Comparison of ENCODE assay signal across 8 cellular contexts in the genomic region with DNA sequence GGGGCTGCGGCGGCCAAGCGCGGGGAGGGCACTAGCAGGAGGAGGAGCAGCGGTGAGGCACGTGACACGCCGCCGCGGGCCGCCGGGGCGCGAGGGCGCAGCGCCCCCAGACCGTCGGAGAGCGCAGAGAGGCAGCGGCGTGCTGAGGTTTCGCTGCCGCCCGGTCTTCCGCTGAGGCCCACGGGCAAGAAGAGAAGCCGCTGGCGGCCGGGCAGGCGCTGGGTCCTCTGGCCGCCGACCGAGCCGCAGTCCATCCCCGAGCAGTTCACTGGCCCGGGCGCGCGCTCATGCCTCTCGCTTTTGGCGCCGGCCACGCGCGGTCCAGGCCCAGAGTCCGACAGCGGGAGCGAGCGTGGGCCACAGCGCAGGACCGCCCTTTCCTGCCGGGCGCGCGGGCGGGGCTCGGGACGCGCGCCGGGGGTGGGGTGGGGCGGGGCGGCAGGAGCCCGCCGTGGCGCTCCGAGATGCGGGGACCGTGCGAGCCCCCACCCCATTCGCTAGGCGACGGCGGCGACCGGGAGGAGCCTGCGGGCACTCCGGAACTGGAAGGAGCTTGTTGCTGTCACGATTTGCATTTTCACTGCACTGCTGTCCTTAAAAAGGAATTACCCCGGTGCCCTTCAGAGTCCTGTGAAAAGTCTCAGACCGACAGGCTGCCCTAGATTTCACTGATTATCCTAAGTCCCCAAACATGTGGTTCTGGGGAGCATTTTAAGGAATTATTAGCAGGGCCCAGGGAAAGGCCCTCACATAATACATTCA. TPM values are rescaled to one million over a fixed set of nuclear protein-coding genes. Genes with fewer than 3 reads are reported as not detected.
DNase-seq lines count a peak whose midpoint lies in the region; ATAC-seq and TF ChIP-seq lines count a peak whose summit lies in the region.

TSS of gene MCUR1 (minus strand) at position 382 of the 762 bp plus-strand sequence. CDS start at position 254, 128 bp downstream.

- peak; percentile 73 for ATAC-seq in GM21526 (IDR thresholded peaks at IDR 0.05; ENCODE audit: low FRiP score, unreplicated experiment)
- peak; percentile 89 to 91 for ATAC-seq in activated T-cell treated with anti-CD3 and anti-CD28 coated beads, Interleukin-2, amount 50 U/mL, for 4 hours

- H3K4me3 ChIP-seq in PC-9 (peak within 1 kb of the TSS; percentile 57), esophagus muscularis mucosa (peak within 1 kb of the TSS; percentile 79 to 96 (median 86)), muscle layer of duodenum (ENCODE audit: low read depth in 1 of 2, low read length in 2 of 2) (peak within 1 kb of the TSS; percentile 78 to 86)

- no peaks in the 10 kb centered on the region for H3K9me3 Mint-ChIP-seq in activated T-cell treated with anti-CD3 and anti-CD28 coated beads, Interleukin-2, amount 50 U/mL, for 4 hours

- H3F3A ChIP-seq in PC-9 (ENCODE audit: insufficient read depth, low read depth) = peaks cover 21% of the 10 kb centered on the region

- H4K20me1 ChIP-seq in PC-9 (ENCODE audit: insufficient read depth) = no peaks in the 10 kb centered on the region

- peak; percentile 97 for DNase-seq in DMS53 (lab: John Stamatoyannopoulos, UW)
- peak; percentile 65 for DNase-seq in HuH-7.5 (ENCODE audit: low spot score)
- DNase-seq in PC-9 = peak; percentile 63 to 89
- peak; percentile 73 for DNase-seq in activated T-cell treated with anti-CD3 and anti-CD28 coated beads, Interleukin-2, amount 50 U/mL, for 4 hours
- peak; percentile 93 for DNase-seq in esophagus muscularis mucosa (ENCODE audit: extremely low spot score)
- DNase-seq in stimulated activated CD8-positive, alpha-beta memory T cell treated with anti-CD3 and anti-CD28 coated beads, Interleukin-7, amount 100 ng/mL, for 24 hours (ENCODE audit: low read depth) = peak; percentile 50

- H3K4me1 ChIP-seq in PC-9 (replicated peaks; ENCODE audit: insufficient read depth) (peaks cover 34% of the 10 kb centered on the region), esophagus muscularis mucosa (peaks cover 35 to 42% (median 39%) of the 10 kb centered on the region in 4 donors), muscle layer of duodenum (ENCODE audit: control insufficient read depth in 1 of 2, insufficient read depth in 2 of 2, low read length in 2 of 2) (peaks cover 11 to 23% of the 10 kb centered on the region in 2 donors)

- H3K9me2 ChIP-seq in PC-9 (ENCODE audit: insufficient read depth) = no peaks in the 10 kb centered on the region

- H2AFZ ChIP-seq in PC-9 = peak within 1 kb of the TSS; percentile 80

- H3K27me3 ChIP-seq in PC-9 (ENCODE audit: insufficient read depth, low read depth) (no peaks in the 10 kb centered on the region), esophagus muscularis mucosa (no peaks in the 10 kb centered on the region), muscle layer of duodenum (ENCODE audit: low read depth, low read length) (no peaks in the 10 kb centered on the region)

- TF ChIP-seq CTCF in PC-9 (conservative IDR thresholded peaks at IDR 0.05) (no peak), esophagus muscularis mucosa (IDR thresholded peaks at IDR 0.05) (peak; percentile 4 to 33 (median 27))

- H3K36me3 Mint-ChIP-seq in activated T-cell treated with anti-CD3 and anti-CD28 coated beads, Interleukin-2, amount 50 U/mL, for 4 hours (ENCODE audit: insufficient read depth) = peaks cover 2% of the 10 kb centered on the region

- H3K9me3 ChIP-seq in PC-9 (ENCODE audit: insufficient read depth, low read depth) = no peaks in the 10 kb centered on the region
- no peaks in the 10 kb centered on the region for H3K9me3 ChIP-seq in esophagus muscularis mucosa
- H3K9me3 ChIP-seq in muscle layer of duodenum (ENCODE audit: control insufficient read depth in 1 of 2, low read length in 2 of 2) = no peaks in the 10 kb centered on the region

- peak within 1 kb of the TSS; percentile 89 for H3K4me3 Mint-ChIP-seq in activated T-cell treated with anti-CD3 and anti-CD28 coated beads, Interleukin-2, amount 50 U/mL, for 4 hours

- H3K27ac ChIP-seq in PC-9 (peak within 1 kb of the TSS; percentile 66), esophagus muscularis mucosa (replicated peaks in 1 of 4) (peak within 1 kb of the TSS; percentile 90 to 97 (median 95)), muscle layer of duodenum (ENCODE audit: low read length) (peak within 1 kb of the TSS; percentile 94)

- peak within 1 kb of the TSS; percentile 75 for H3K4me2 ChIP-seq in PC-9

- CTCF ChIA-PET in PC-9 (lab: Charles Lee) = no interaction called here

- no peak for TF ChIP-seq EP300 in esophagus muscularis mucosa (IDR thresholded peaks at IDR 0.05)

- no peaks in the 10 kb centered on the region for H3K36me3 ChIP-seq in PC-9 (ENCODE audit: low read depth)
- H3K36me3 ChIP-seq in esophagus muscularis mucosa = no peaks in the 10 kb centered on the region
- no peaks in the 10 kb centered on the region for H3K36me3 ChIP-seq in muscle layer of duodenum (ENCODE audit: control insufficient read depth in 1 of 2, insufficient read depth in 2 of 2, low read length in 2 of 2)

- H3K27me3 Mint-ChIP-seq in activated T-cell treated with anti-CD3 and anti-CD28 coated beads, Interleukin-2, amount 50 U/mL, for 4 hours (ENCODE audit: low read depth) = no peaks in the 10 kb centered on the region

- intact Hi-C loops in PC-9 (cut with micrococcal nuclease; ENCODE audit: unreplicated experiment) = loop anchor here (1.0 to 5.0 kb wide), 4 partner anchors 59 to 199 kb away; partner anchors contain the start of genes NOL7 and RANBP9
- intact Hi-C loops in esophagus muscularis mucosa (cut with DNase I) = loop anchor here (5.0 kb wide), 2 partner anchors 58 to 102 kb away; partner anchors contain the start of gene RANBP9

- peaks cover 25% of the 10 kb centered on the region for H3K4me1 Mint-ChIP-seq in activated T-cell treated with anti-CD3 and anti-CD28 coated beads, Interleukin-2, amount 50 U/mL, for 4 hours (ENCODE audit: low read depth)

- 0% methylated on average over 5 of the region's 81 CpGs for WGBS in esophagus muscularis mucosa

- BruUV-seq in PC-9 (replicated peaks; lab: Mats Ljungman, UMichigan) = no TSS peak

- POLR2A ChIA-PET in PC-9 (lab: Charles Lee; ENCODE audit: unreplicated experiment) = interaction anchor here (0.5 to 1.1 kb wide), 10 partner anchors 20 to 387 kb away, joined by 3 to 44 read pairs (median 5); partner anchors contain the start of genes CD83 and NOL7

- peak; percentile 37 for TF ChIP-seq POLR2A in esophagus muscularis mucosa (IDR thresholded peaks at IDR 0.05; ENCODE audit: low read depth)

- peaks cover 36% of the 10 kb centered on the region for H3K79me2 ChIP-seq in PC-9 (ENCODE audit: low read depth)

RNA-seq across cellular contexts. Expression of gene MCUR1, which starts in this region (rescaled TPM):
- 38.8 and 45.9 TPM in 2 replicates for total RNA-seq in PC-9 (2021)
- 10 to 100 TPM; 43.2 to 47.1 (median 44.2) TPM for total RNA-seq in activated T-cell treated with anti-CD3 and anti-CD28 coated beads, Interleukin-2, amount 50 U/mL, for 4 hours
- 10 to 100 TPM in 3 of 4 donors, 1 to 10 TPM in 1; 7.8 to 19.1 (median 17.9) TPM for total RNA-seq in esophagus muscularis mucosa

Comparison
In these comparisons a context has a peak if more than half of its experiments do, and no peak if none do; other contexts are left out.
1. Peak in every context shown above with its lines: DNase-seq, ATAC-seq, H3K4me3 ChIP-seq and H3K27ac ChIP-seq.